Comparison of ENCODE assay signal across 25 cellular contexts in the genomic region with DNA sequence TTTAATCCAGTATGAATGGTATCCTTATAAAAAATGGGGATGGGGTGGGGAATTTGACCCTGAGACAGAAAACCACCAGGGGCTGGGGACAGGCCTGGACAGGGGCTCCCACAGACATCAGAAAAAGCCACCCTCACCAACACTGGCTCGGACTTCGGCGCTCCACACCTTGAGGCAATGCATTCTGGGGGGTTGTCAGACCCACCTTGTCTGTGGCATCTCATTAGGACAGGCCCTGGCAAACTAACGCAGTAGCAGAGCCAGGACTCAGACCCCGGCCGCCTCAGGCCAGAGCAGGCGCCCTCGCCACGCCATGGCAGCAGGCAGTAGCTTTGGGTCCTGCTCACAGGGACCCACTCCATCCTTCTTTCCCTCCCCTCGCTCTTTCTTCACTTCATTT.
"Had no signal": no experiment of that assay in that cellular context is flagged by ENCODE, and none has a peak within 500 bp of the region (broad histone marks: within the 10 kb centered on the region; RNA-seq: fewer than 3 reads in every experiment).

No MANE protein-coding gene starts in this region.

- ATAC-seq: naive thymus-derived CD8-positive, alpha-beta T cell; natural killer cell treated with Interleukin-12 subunit alpha and Interleukin-12 subunit beta and Interleukin-15 and Interleukin-18, amount 100 ng/mL, for 72 hours; pancreas; stimulated activated effector memory CD8-positive, alpha-beta T cell treated with anti-CD3 and anti-CD28 coated beads, Interleukin-12 subunit alpha, Interleukin-12 subunit beta, amount 100 ng/mL, for 72 hours; stimulated activated naive B cell treated with anti-CD40 and anti-IgM and Interleukin-4, amounts not matched to agents 10 μg/mL and 1 μg/mL and 100 μg/mL, for 72 hours had no signal

- H3K36me3 Mint-ChIP-seq: naive thymus-derived CD8-positive, alpha-beta T cell; natural killer cell treated with Interleukin-12 subunit alpha and Interleukin-12 subunit beta and Interleukin-15 and Interleukin-18, amount 100 ng/mL, for 72 hours; stimulated activated naive B cell treated with anti-CD40 and anti-IgM and Interleukin-4, amounts not matched to agents 10 μg/mL and 1 μg/mL and 100 μg/mL, for 72 hours had no signal

- DNase-seq: naive thymus-derived CD8-positive, alpha-beta T cell; nucleus accumbens; pancreas; retina; sigmoid colon; small intestine; stimulated activated CD4-positive, alpha-beta T cell treated with anti-CD3 and anti-CD28 coated beads, Interleukin-15, amount 100 ng/mL, for 24 hours; stimulated activated CD4-positive, alpha-beta T cell treated with anti-CD3 and anti-CD28 coated beads, Interleukin-2, amount 100 ng/mL, for 24 hours; stimulated activated CD4-positive, alpha-beta T cell treated with anti-CD3 and anti-CD28 coated beads, Interleukin-2, amount 100 ng/mL, for 48 hours; stimulated activated CD4-positive, alpha-beta T cell treated with anti-CD3 and anti-CD28 coated beads, Interleukin-4, amount 100 ng/mL, for 24 hours; stimulated activated naive B cell treated with anti-CD40 and anti-IgM and Interleukin-4, amounts not matched to agents 10 μg/mL and 1 μg/mL and 100 μg/mL, for 72 hours; stimulated activated naive CD4-positive, alpha-beta T cell treated with Interleukin-2 at 50 U/mL for 16 hours; stomach; thyroid gland; trophoblast cell; upper lobe of left lung had no signal

- H3K4me3 Mint-ChIP-seq: naive thymus-derived CD8-positive, alpha-beta T cell; natural killer cell treated with Interleukin-12 subunit alpha and Interleukin-12 subunit beta and Interleukin-15 and Interleukin-18, amount 100 ng/mL, for 72 hours; stimulated activated effector memory CD8-positive, alpha-beta T cell treated with anti-CD3 and anti-CD28 coated beads, Interleukin-12 subunit alpha, Interleukin-12 subunit beta, amount 100 ng/mL, for 72 hours; stimulated activated naive B cell treated with anti-CD40 and anti-IgM and Interleukin-4, amounts not matched to agents 10 μg/mL and 1 μg/mL and 100 μg/mL, for 72 hours; stimulated activated naive CD8-positive, alpha-beta T cell treated with anti-CD3 and anti-CD28 coated beads, Interleukin-15, Interleukin-2, amounts not matched to agents 100 ng/mL and 50 ng/mL, for 24 hours had no signal

- H3K36me3 ChIP-seq: neutrophil, pancreas, prostate gland, right lobe of liver, sigmoid colon, stomach, thoracic aorta, thyroid gland, tibial nerve, upper lobe of left lung, vagina had no signal

- H3K4me3 ChIP-seq: pancreas, prostate gland, right lobe of liver, sigmoid colon, stomach, thoracic aorta, thyroid gland, tibial nerve, upper lobe of left lung, vagina had no signal

- H3K27me3 ChIP-seq: pancreas, right lobe of liver, sigmoid colon, stomach, thyroid gland, tibial nerve, upper lobe of left lung, vagina had no signal

- H3K9me3 ChIP-seq: neutrophil, pancreas, prostate gland, right lobe of liver, sigmoid colon, stomach, thoracic aorta, thyroid gland, tibial nerve, upper lobe of left lung, vagina had no signal

- H3K4me1 ChIP-seq: pancreas, prostate gland had no signal

- H3K27ac ChIP-seq: neutrophil, pancreas, prostate gland, right lobe of liver, sigmoid colon, stomach, thoracic aorta, thyroid gland, tibial nerve, upper lobe of left lung, vagina had no signal

- H3K4me1 Mint-ChIP-seq: stimulated activated effector memory CD8-positive, alpha-beta T cell treated with anti-CD3 and anti-CD28 coated beads, Interleukin-12 subunit alpha, Interleukin-12 subunit beta, amount 100 ng/mL, for 72 hours; stimulated activated naive B cell treated with anti-CD40 and anti-IgM and Interleukin-4, amounts not matched to agents 10 μg/mL and 1 μg/mL and 100 μg/mL, for 72 hours had no signal

- H3K9me3 Mint-ChIP-seq: naive thymus-derived CD8-positive, alpha-beta T cell; natural killer cell treated with Interleukin-12 subunit alpha and Interleukin-12 subunit beta and Interleukin-15 and Interleukin-18, amount 100 ng/mL, for 72 hours; stimulated activated effector memory CD8-positive, alpha-beta T cell treated with anti-CD3 and anti-CD28 coated beads, Interleukin-12 subunit alpha, Interleukin-12 subunit beta, amount 100 ng/mL, for 72 hours; stimulated activated naive B cell treated with anti-CD40 and anti-IgM and Interleukin-4, amounts not matched to agents 10 μg/mL and 1 μg/mL and 100 μg/mL, for 72 hours; stimulated activated naive CD8-positive, alpha-beta T cell treated with anti-CD3 and anti-CD28 coated beads, Interleukin-15, Interleukin-2, amounts not matched to agents 100 ng/mL and 50 ng/mL, for 24 hours had no signal

- H3K27ac Mint-ChIP-seq: naive thymus-derived CD8-positive, alpha-beta T cell; natural killer cell treated with Interleukin-12 subunit alpha and Interleukin-12 subunit beta and Interleukin-15 and Interleukin-18, amount 100 ng/mL, for 72 hours; stimulated activated effector memory CD8-positive, alpha-beta T cell treated with anti-CD3 and anti-CD28 coated beads, Interleukin-12 subunit alpha, Interleukin-12 subunit beta, amount 100 ng/mL, for 72 hours; stimulated activated naive B cell treated with anti-CD40 and anti-IgM and Interleukin-4, amounts not matched to agents 10 μg/mL and 1 μg/mL and 100 μg/mL, for 72 hours; stimulated activated naive CD8-positive, alpha-beta T cell treated with anti-CD3 and anti-CD28 coated beads, Interleukin-15, Interleukin-2, amounts not matched to agents 100 ng/mL and 50 ng/mL, for 24 hours had no signal
